Comparison of ENCODE assay signal across 1 cellular context in the genomic region with DNA sequence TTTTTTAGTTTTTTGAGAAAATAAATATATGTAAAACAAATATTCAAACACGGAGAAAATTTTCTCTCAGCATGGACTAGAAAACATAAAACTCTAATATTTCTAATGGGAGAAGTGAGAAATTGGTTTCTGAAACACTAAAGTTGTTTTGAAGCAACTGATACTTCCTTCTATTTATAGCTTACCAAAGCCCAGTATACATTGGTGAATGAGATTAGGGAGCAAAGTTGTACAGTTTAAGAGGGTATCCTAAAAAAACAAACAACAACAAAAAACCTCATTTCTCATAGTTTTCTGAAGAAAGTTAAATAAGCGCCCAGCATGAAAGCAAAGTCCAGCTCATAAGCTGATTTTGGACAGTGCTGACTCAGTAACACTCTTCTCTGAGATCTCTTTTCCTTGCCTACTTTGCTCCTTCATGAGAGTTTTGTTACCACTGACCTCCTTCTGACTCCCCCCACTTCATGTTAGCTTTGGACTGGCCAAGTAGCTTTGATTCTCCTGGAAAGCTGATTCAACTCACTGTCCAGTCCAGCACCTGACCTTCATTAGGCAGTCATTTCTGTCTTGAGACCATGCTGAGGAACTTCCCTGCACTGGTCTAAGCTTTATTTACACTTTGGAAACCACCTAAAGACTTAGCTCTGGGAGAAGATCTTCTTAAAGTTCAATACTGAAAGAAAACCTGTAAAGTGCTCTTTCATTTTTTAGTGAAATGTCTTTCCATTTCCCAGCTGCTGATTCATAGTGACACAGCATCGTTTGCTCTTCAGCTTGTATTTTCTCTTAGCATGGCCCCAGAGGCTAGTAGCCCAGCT.
TF ChIP-seq lines count a peak whose summit lies in the region.

No MANE protein-coding gene starts in this region.

TF ChIP-seq in GM12878, 131 proteins besides CTCF, POLR2A, EP300 and RAD21 (continued from another document):
- TF ChIP-seq, protein P1, sequence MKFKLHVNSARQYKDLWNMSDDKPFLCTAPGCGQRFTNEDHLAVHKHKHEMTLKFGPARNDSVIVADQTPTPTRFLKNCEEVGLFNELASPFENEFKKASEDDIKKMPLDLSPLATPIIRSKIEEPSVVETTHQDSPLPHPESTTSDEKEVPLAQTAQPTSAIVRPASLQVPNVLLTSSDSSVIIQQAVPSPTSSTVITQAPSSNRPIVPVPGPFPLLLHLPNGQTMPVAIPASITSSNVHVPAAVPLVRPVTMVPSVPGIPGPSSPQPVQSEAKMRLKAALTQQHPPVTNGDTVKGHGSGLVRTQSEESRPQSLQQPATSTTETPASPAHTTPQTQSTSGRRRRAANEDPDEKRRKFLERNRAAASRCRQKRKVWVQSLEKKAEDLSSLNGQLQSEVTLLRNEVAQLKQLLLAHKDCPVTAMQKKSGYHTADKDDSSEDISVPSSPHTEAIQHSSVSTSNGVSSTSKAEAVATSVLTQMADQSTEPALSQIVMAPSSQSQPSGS (IDR thresholded peaks at IDR 0.05; ENCODE audit: low read length) = peak; percentile 84; the same call in 1 of the 2 replicates
- TF ChIP-seq BACH1 (IDR thresholded peaks at IDR 0.05; ENCODE audit: borderline replicate concordance) = peak; percentile 88; the same call in 1 of the 2 replicates
